ENCODE assay signal across 26 cellular contexts in genomic region chr7:12923971-12924370, GRCh38.
DNase-seq lines count a peak whose midpoint lies in the region; ATAC-seq, FAIRE-seq and TF ChIP-seq lines count a peak whose summit lies in the region.
"Had no signal": no experiment of that assay in that cellular context is flagged by ENCODE, and none has a peak within 500 bp of the region (broad histone marks: within the 10 kb centered on the region; RNA-seq: fewer than 3 reads in every experiment).

No MANE protein-coding gene starts in this region.

- WGBS in tibial nerve, 2 donors, result 90 to 98% methylated on average over 4 of the region's 4 CpGs

- FAIRE-seq in bronchial epithelial cell (lab: Jason Lieb, UNC) (no peak), keratinocyte (lab: Jason Lieb, UNC) (peak; percentile 93)

- no peaks in the 10 kb centered on the region for H3K36me3 ChIP-seq in bronchial epithelial cell (ENCODE audit: control insufficient read depth, insufficient read depth, low read length)
- no peaks in the 10 kb centered on the region for H3K36me3 ChIP-seq in keratinocyte (ENCODE audit: control insufficient read depth in 2 of 2, extremely low read depth in 1 of 2, insufficient read depth in 2 of 2, low read length in 2 of 2)
- H3K36me3 ChIP-seq in tibial nerve, result no peaks in the 10 kb centered on the region
- H3K36me3 ChIP-seq: lower lobe of right lung, ovary, right atrium auricular region, vagina had no signal

- no peak for TF ChIP-seq POLR2A in tibial nerve (IDR thresholded peaks at IDR 0.05)

- TF ChIP-seq EP300 in tibial nerve (IDR thresholded peaks at IDR 0.05), result no peak

- H3K4me3 ChIP-seq in bronchial epithelial cell (ENCODE audit: low read depth, low read length) (no peak overlapping the region), keratinocyte (ENCODE audit: control insufficient read depth in 2 of 3, extremely low read depth in 1 of 3, insufficient read depth in 2 of 3, low read depth in 1 of 3, low read length in 3 of 3) (peak overlapping the region in 2 of 3 experiments; percentile 19 to 21), tibial nerve (no peak overlapping the region)
- H3K4me3 ChIP-seq: lower lobe of right lung, ovary, right atrium auricular region, testis, vagina had no signal

- H3K27me3 ChIP-seq in bronchial epithelial cell (ENCODE audit: control insufficient read depth, insufficient read depth, low read length) (no peaks in the 10 kb centered on the region), keratinocyte (ENCODE audit: control insufficient read depth, extremely low read depth, insufficient read depth, low read length) (no peaks in the 10 kb centered on the region), tibial nerve (no peaks in the 10 kb centered on the region)
- H3K27me3 ChIP-seq: ovary, right atrium auricular region, testis, vagina had no signal

- TF ChIP-seq CTCF in bronchial epithelial cell (IDR thresholded peaks at IDR 0.05; ENCODE audit: insufficient read depth, low read length, severe bottlenecking) (no peak), keratinocyte (optimal IDR thresholded peaks at IDR 0.05 in 1 of 3, IDR thresholded peaks at IDR 0.05 in 1 of 3, conservative IDR thresholded peaks at IDR 0.05 in 1 of 3; ENCODE audit: extremely low read depth in 1 of 3, insufficient read depth in 2 of 3, low read length in 3 of 3) (no peak), tibial nerve (IDR thresholded peaks at IDR 0.05) (no peak)

- H3K4me1 ChIP-seq in keratinocyte (ENCODE audit: control insufficient read depth, extremely low read depth, insufficient read depth, low read length) (peaks cover 23% of the 10 kb centered on the region), tibial nerve (no peaks in the 10 kb centered on the region)
- H3K4me1 ChIP-seq: lower lobe of right lung, right atrium auricular region, vagina had no signal

- peak overlapping the region; percentile 73 for H3K4me2 ChIP-seq in keratinocyte (ENCODE audit: control insufficient read depth, extremely low read depth, insufficient read depth, low read depth, low read length)

- H3K9me1 ChIP-seq in keratinocyte (ENCODE audit: control insufficient read depth, extremely low read depth, insufficient read depth, low read length), result no peaks in the 10 kb centered on the region

- H3K9me3 ChIP-seq in keratinocyte (ENCODE audit: control insufficient read depth, low read depth, low read length) (no peaks in the 10 kb centered on the region), tibial nerve (no peaks in the 10 kb centered on the region)
- H3K9me3 ChIP-seq: lower lobe of right lung, ovary, right atrium auricular region, testis, vagina had no signal

- H3K27ac ChIP-seq in keratinocyte (ENCODE audit: control insufficient read depth, insufficient read depth, low read length) (peak overlapping the region; percentile 88), tibial nerve (no peak overlapping the region)
- H3K27ac ChIP-seq: lower lobe of right lung, ovary, right atrium auricular region, testis, vagina had no signal

- no peak for ATAC-seq in HG03108 (IDR thresholded peaks at IDR 0.05; ENCODE audit: unreplicated experiment)
- ATAC-seq: lower lobe of right lung had no signal

- H2AFZ ChIP-seq in keratinocyte (ENCODE audit: control insufficient read depth, low read length), result no peak overlapping the region

- intact Hi-C loops in posterior cingulate gyrus (cut with DNase I), result no loop called here

- H3K79me2 ChIP-seq in keratinocyte (ENCODE audit: control insufficient read depth, insufficient read depth, low read length), result no peaks in the 10 kb centered on the region

- H4K20me1 ChIP-seq in keratinocyte (ENCODE audit: control insufficient read depth, extremely low read depth, insufficient read depth, low read length), result no peaks in the 10 kb centered on the region

- dilution Hi-C loops in keratinocyte (cut with MboI; ENCODE audit: extremely low pct_ligation_motif_present, low sequenced_read_pairs), result no loop called here

- DNase-seq in EH (ENCODE audit: low read depth) (peak; percentile 25), LoVo (ENCODE audit: low spot score) (peak; percentile 63), bronchial epithelial cell (ENCODE audit: low read depth) (peak; percentile 95), keratinocyte (ENCODE audit: low read depth, low spot score) (no peak), NCI-H2081 (lab: John Stamatoyannopoulos, UW) (no peak), tibial nerve (ENCODE audit: low spot score in 2 of 2) (no peak), posterior cingulate gyrus (no peak)
- DNase-seq: activated CD4-positive, alpha-beta T cell treated with anti-CD3 and anti-CD28 coated beads for 48 hours; activated naive CD4-positive, alpha-beta T cell treated with anti-CD3 and anti-CD28 coated beads for 36 hours; amniotic stem cell; caudate nucleus; foreskin melanocyte; H7; lower lobe of right lung; MM.1S; NCI-H1436; NCI-H510A treated with DMSO at 0.1 percent for 48 hours; nephron progenitor cell; ovary; stimulated activated CD4-positive, alpha-beta T cell treated with anti-CD3 and anti-CD28 coated beads, Interleukin-4, amount 100 ng/mL, for 4 hours; stimulated activated naive CD4-positive, alpha-beta T cell treated with Interleukin-2 at 50 U/mL for 16 hours; T-helper 2 cell; testis had no signal

- peak overlapping the region; percentile 49 for H3K9ac ChIP-seq in keratinocyte (ENCODE audit: control insufficient read depth, extremely low read depth, insufficient read depth, low read length)

Comparison
In these comparisons a context has a peak if more than half of its experiments do, and no peak if none do; other contexts are left out.
1. DNase-seq: peak in EH (single experiment), LoVo (single experiment) and bronchial epithelial cell (single experiment); none in keratinocyte (single experiment), NCI-H2081 (0 of 2), tibial nerve (0 of 2) and posterior cingulate gyrus (0 of 10).
2. H3K4me3 ChIP-seq: peak in keratinocyte (2 of 3); none in bronchial epithelial cell (single experiment) and tibial nerve (0 of 4).